ENCODE assay signal across 12 cellular contexts in the genomic region with DNA sequence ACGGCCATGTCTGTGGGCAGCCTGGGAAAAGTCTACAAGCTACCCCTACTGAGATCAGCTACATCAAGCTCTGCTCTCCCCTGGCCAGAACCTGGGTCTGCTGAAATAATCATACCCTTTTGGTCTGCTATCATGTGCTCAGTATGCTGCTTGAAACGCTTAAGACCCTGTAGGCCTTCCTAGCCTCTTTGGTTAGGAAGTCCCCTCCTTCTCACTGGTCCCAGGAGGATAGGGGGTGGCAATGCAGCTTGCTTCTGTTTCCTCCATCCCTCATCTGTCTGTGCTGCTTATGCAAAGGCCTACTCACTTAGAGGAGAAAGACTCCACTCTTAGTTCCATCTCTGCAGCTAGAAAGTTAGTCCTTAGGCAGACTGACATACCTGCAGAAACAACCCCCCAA.
DNase-seq lines count a peak whose midpoint lies in the region; ATAC-seq lines count a peak whose summit lies in the region.
"Had no signal": no experiment of that assay in that cellular context is flagged by ENCODE, and none has a peak within 500 bp of the region (broad histone marks: within the 10 kb centered on the region; RNA-seq: fewer than 3 reads in every experiment).

No MANE protein-coding gene starts in this region.

- no peaks in the 10 kb centered on the region for H3K9me3 Mint-ChIP-seq in activated naive CD8-positive, alpha-beta T cell (ENCODE audit: low read depth)
- no peaks in the 10 kb centered on the region for H3K9me3 Mint-ChIP-seq in activated naive CD8-positive, alpha-beta T cell treated with anti-CD3 and anti-CD28 coated beads for 36 hours
- H3K9me3 Mint-ChIP-seq in activated CD4-positive, alpha-beta memory T cell treated with anti-CD3 and anti-CD28 coated beads, Interleukin-2, amount 10 ng/mL, durations not matched to agents 7 days and 5 days: no peaks in the 10 kb centered on the region
- no peaks in the 10 kb centered on the region for H3K9me3 Mint-ChIP-seq in stimulated activated memory B cell treated with anti-CD40 and anti-IgM and Interleukin-4, amounts not matched to agents 10 μg/mL and 1 μg/mL and 100 μg/mL, for 72 hours

- CTCF ChIA-PET in activated CD4-positive, alpha-beta memory T cell treated with anti-CD3 and anti-CD28 coated beads, Interleukin-2, amount 10 ng/mL, durations not matched to agents 7 days and 5 days (lab: Charles Lee): interaction anchor here (0.6 to 20.0 kb wide), 19 partner anchors 8 to 243 kb away, joined by 3 to 731 read pairs (median 7); partner anchors contain the start of genes FAM98B and RASGRP1

- POLR2A ChIA-PET in activated CD4-positive, alpha-beta memory T cell treated with anti-CD3 and anti-CD28 coated beads, Interleukin-2, amount 10 ng/mL, durations not matched to agents 7 days and 5 days (lab: Charles Lee): interaction anchor here (0.7 to 18.4 kb wide), 19 partner anchors 8 to 228 kb away, joined by 3 to 1063 read pairs (median 7); partner anchors contain the start of gene RASGRP1

- H3K4me3 Mint-ChIP-seq in activated naive CD8-positive, alpha-beta T cell: no peak overlapping the region
- no peak overlapping the region for H3K4me3 Mint-ChIP-seq in activated naive CD8-positive, alpha-beta T cell treated with anti-CD3 and anti-CD28 coated beads for 36 hours
- no peak overlapping the region for H3K4me3 Mint-ChIP-seq in activated CD4-positive, alpha-beta memory T cell treated with anti-CD3 and anti-CD28 coated beads, Interleukin-2, amount 10 ng/mL, durations not matched to agents 7 days and 5 days
- H3K4me3 Mint-ChIP-seq in stimulated activated memory B cell treated with anti-CD40 and anti-IgM and Interleukin-4, amounts not matched to agents 10 μg/mL and 1 μg/mL and 100 μg/mL, for 72 hours: no peak overlapping the region

- peaks cover 77% of the 10 kb centered on the region for H3K4me1 Mint-ChIP-seq in activated naive CD8-positive, alpha-beta T cell (ENCODE audit: low read depth)
- peaks cover 52% of the 10 kb centered on the region for H3K4me1 Mint-ChIP-seq in activated naive CD8-positive, alpha-beta T cell treated with anti-CD3 and anti-CD28 coated beads for 36 hours
- H3K4me1 Mint-ChIP-seq in activated CD4-positive, alpha-beta memory T cell treated with anti-CD3 and anti-CD28 coated beads, Interleukin-2, amount 10 ng/mL, durations not matched to agents 7 days and 5 days: peaks cover 71% of the 10 kb centered on the region
- peaks cover 22% of the 10 kb centered on the region for H3K4me1 Mint-ChIP-seq in stimulated activated memory B cell treated with anti-CD40 and anti-IgM and Interleukin-4, amounts not matched to agents 10 μg/mL and 1 μg/mL and 100 μg/mL, for 72 hours

- H3K36me3 Mint-ChIP-seq in activated naive CD8-positive, alpha-beta T cell: peaks cover 2% of the 10 kb centered on the region
- H3K36me3 Mint-ChIP-seq in activated naive CD8-positive, alpha-beta T cell treated with anti-CD3 and anti-CD28 coated beads for 36 hours: peaks cover 4% of the 10 kb centered on the region
- peaks cover 12% of the 10 kb centered on the region for H3K36me3 Mint-ChIP-seq in activated CD4-positive, alpha-beta memory T cell treated with anti-CD3 and anti-CD28 coated beads, Interleukin-2, amount 10 ng/mL, durations not matched to agents 7 days and 5 days (ENCODE audit: low read depth)
- no peaks in the 10 kb centered on the region for H3K36me3 Mint-ChIP-seq in stimulated activated memory B cell treated with anti-CD40 and anti-IgM and Interleukin-4, amounts not matched to agents 10 μg/mL and 1 μg/mL and 100 μg/mL, for 72 hours

- ATAC-seq in HG02678 (IDR thresholded peaks at IDR 0.05; ENCODE audit: unreplicated experiment) (peak; percentile 48), HG03045 (IDR thresholded peaks at IDR 0.05; ENCODE audit: unreplicated experiment) (no peak), GM21576 (IDR thresholded peaks at IDR 0.05; ENCODE audit: unreplicated experiment) (no peak)
- ATAC-seq in stimulated activated memory B cell treated with anti-CD40 and anti-IgM and Interleukin-4, amounts not matched to agents 10 μg/mL and 1 μg/mL and 100 μg/mL, for 72 hours: peak; percentile 85

- DNase-seq in activated naive CD8-positive, alpha-beta T cell treated with anti-CD3 and anti-CD28 coated beads for 36 hours: no peak
- DNase-seq in activated CD4-positive, alpha-beta memory T cell treated with anti-CD3 and anti-CD28 coated beads, Interleukin-2, amount 10 ng/mL, durations not matched to agents 7 days and 5 days: no peak
- no peak for DNase-seq in dermis blood vessel endothelial cell
- DNase-seq: glutamatergic neuron, NCI-H1436, NCI-H226, upper lobe of right lung had no signal

- peak overlapping the region; percentile 64 for H3K27ac Mint-ChIP-seq in activated naive CD8-positive, alpha-beta T cell
- H3K27ac Mint-ChIP-seq in activated naive CD8-positive, alpha-beta T cell treated with anti-CD3 and anti-CD28 coated beads for 36 hours: no peak overlapping the region
- H3K27ac Mint-ChIP-seq in activated CD4-positive, alpha-beta memory T cell treated with anti-CD3 and anti-CD28 coated beads, Interleukin-2, amount 10 ng/mL, durations not matched to agents 7 days and 5 days: peak overlapping the region; percentile 99
- H3K27ac Mint-ChIP-seq in stimulated activated memory B cell treated with anti-CD40 and anti-IgM and Interleukin-4, amounts not matched to agents 10 μg/mL and 1 μg/mL and 100 μg/mL, for 72 hours: peak overlapping the region; percentile 38

- H3K27me3 Mint-ChIP-seq in activated naive CD8-positive, alpha-beta T cell: no peaks in the 10 kb centered on the region
- no peaks in the 10 kb centered on the region for H3K27me3 Mint-ChIP-seq in activated naive CD8-positive, alpha-beta T cell treated with anti-CD3 and anti-CD28 coated beads for 36 hours
- H3K27me3 Mint-ChIP-seq in activated CD4-positive, alpha-beta memory T cell treated with anti-CD3 and anti-CD28 coated beads, Interleukin-2, amount 10 ng/mL, durations not matched to agents 7 days and 5 days: no peaks in the 10 kb centered on the region
- H3K27me3 Mint-ChIP-seq in stimulated activated memory B cell treated with anti-CD40 and anti-IgM and Interleukin-4, amounts not matched to agents 10 μg/mL and 1 μg/mL and 100 μg/mL, for 72 hours: no peaks in the 10 kb centered on the region

Comparison
In these comparisons a context has a peak if more than half of its experiments do, and no peak if none do; other contexts are left out.
1. ATAC-seq: peak in HG02678 (single experiment) and stimulated activated memory B cell treated with anti-CD40 and anti-IgM and Interleukin-4, amounts not matched to agents 10 μg/mL and 1 μg/mL and 100 μg/mL, for 72 hours (single experiment); none in HG03045 (single experiment) and GM21576 (single experiment).